In genomic region chr4:44914223-44914622, GRCh38 we compare ENCODE assay signal across 25 cellular contexts.
"Had no signal": no experiment of that assay in that cellular context is flagged by ENCODE, and none has a peak within 500 bp of the region (broad histone marks: within the 10 kb centered on the region; RNA-seq: fewer than 3 reads in every experiment).

No MANE protein-coding gene starts in this region.

- DNase-seq: kidney; left colon; left lung; lower lobe of right lung; midbrain; mucosa of descending colon; naive thymus-derived CD4-positive, alpha-beta T cell; ovary; retina; right cardiac atrium; stimulated activated CD4-positive, alpha-beta T cell treated with anti-CD3 and anti-CD28 coated beads, Interleukin-12 subunit alpha, Interleukin-12 subunit beta, amount 100 ng/mL, for 4 hours; stimulated activated CD4-positive, alpha-beta T cell treated with anti-CD3 and anti-CD28 coated beads, Interleukin-15, amount 100 ng/mL, for 24 hours; stimulated activated CD4-positive, alpha-beta T cell treated with anti-CD3 and anti-CD28 coated beads, Interleukin-2, amount 100 ng/mL, for 24 hours; stimulated activated CD4-positive, alpha-beta T cell treated with anti-CD3 and anti-CD28 coated beads, Interleukin-4, amount 100 ng/mL, for 1 hour; stimulated activated naive B cell treated with anti-CD40 and anti-IgM and Interleukin-4, amounts not matched to agents 10 μg/mL and 1 μg/mL and 100 μg/mL, for 72 hours; stimulated activated naive CD8-positive, alpha-beta T cell treated with anti-CD3 and anti-CD28 coated beads, Interleukin-15, Interleukin-2, amounts not matched to agents 100 U/mL and 50 U/mL, for 24 hours; stomach; testis; thyroid gland; transverse colon; upper lobe of left lung had no signal

- H3K27me3 ChIP-seq: left lung, ovary, stomach, testis, thyroid gland, transverse colon, upper lobe of left lung, vagina had no signal

- H3K36me3 ChIP-seq: left lung, lower lobe of right lung, ovary, stomach, thyroid gland, transverse colon, upper lobe of left lung, vagina had no signal

- H3K4me1 ChIP-seq: left lung, lower lobe of right lung, stomach, testis, thyroid gland, transverse colon, upper lobe of left lung, vagina had no signal

- H3K27ac ChIP-seq: left lung, lower lobe of right lung, ovary, skin epidermis, stomach, testis, thyroid gland, transverse colon, upper lobe of left lung, vagina had no signal

- H3K4me3 ChIP-seq: left lung, lower lobe of right lung, mucosa of descending colon, ovary, skin epidermis, stomach, testis, thyroid gland, transverse colon, upper lobe of left lung, vagina had no signal

- H3K9me3 ChIP-seq: left lung, lower lobe of right lung, mucosa of descending colon, ovary, stomach, testis, thyroid gland, transverse colon, upper lobe of left lung, vagina had no signal

- ATAC-seq: left colon; left lung; lower lobe of right lung; mucosa of descending colon; naive thymus-derived CD4-positive, alpha-beta T cell; natural killer cell treated with Interleukin-12 subunit alpha and Interleukin-12 subunit beta and Interleukin-15 and Interleukin-18, amount 100 ng/mL, for 72 hours; right cardiac atrium; sciatic nerve; stimulated activated naive CD8-positive, alpha-beta T cell treated with anti-CD3 and anti-CD28 coated beads, Interleukin-15, Interleukin-2, amounts not matched to agents 100 U/mL and 50 U/mL, for 24 hours had no signal
